ENCODE assay signal across 8 cellular contexts in genomic region chr2:200308421-200309295, GRCh38. TPM values are rescaled to one million over a fixed set of nuclear protein-coding genes. Genes with fewer than 3 reads are reported as not detected.
DNase-seq lines count a peak whose midpoint lies in the region; FAIRE-seq lines count a peak whose summit lies in the region.

No MANE protein-coding gene starts in this region.

- H3K27ac ChIP-seq in urinary bladder (ENCODE audit: low read depth) (peak overlapping the region; percentile 66), small intestine (ENCODE audit: low read depth in 1 of 2, low read length in 1 of 2) (no peak overlapping the region)

- H3K4me3 Mint-ChIP-seq in activated naive CD8-positive, alpha-beta T cell = peak overlapping the region; percentile 84
- no peak overlapping the region for H3K4me3 Mint-ChIP-seq in activated naive CD8-positive, alpha-beta T cell treated with anti-CD3 and anti-CD28 coated beads for 36 hours
- peak overlapping the region; percentile 78 for H3K4me3 Mint-ChIP-seq in activated T-helper 1 cell treated with anti-CD3 and anti-CD28 coated beads, Interleukin-12 subunit alpha, Interleukin-12 subunit beta, Interleukin-2, Interleukin-4 antibody, amounts not matched to agents 30 ng/mL and 10 ng/mL and 1 ng/mL, durations not matched to agents 14 hours and 24 hours and 36 hours

- H3K36me3 ChIP-seq in urinary bladder (ENCODE audit: insufficient read depth) (no peaks in the 10 kb centered on the region), small intestine (ENCODE audit: control insufficient read depth in 2 of 2, insufficient read depth in 2 of 2, low read length in 2 of 2) (no peaks in the 10 kb centered on the region)

- 52% methylated on average over 5 of the region's 5 CpGs for WGBS in urinary bladder
- 52 to 60% (median 56%) methylated on average over 5 of the region's 5 CpGs for WGBS in small intestine, 3 donors

- H3K4me1 ChIP-seq in urinary bladder (ENCODE audit: insufficient read depth) (no peaks in the 10 kb centered on the region), small intestine (ENCODE audit: control insufficient read depth in 2 of 2, insufficient read depth in 1 of 2, low read depth in 1 of 2, low read length in 1 of 2) (no peaks in the 10 kb centered on the region)

- H3K36me3 Mint-ChIP-seq in activated naive CD8-positive, alpha-beta T cell = peaks cover 2% of the 10 kb centered on the region
- no peaks in the 10 kb centered on the region for H3K36me3 Mint-ChIP-seq in activated naive CD8-positive, alpha-beta T cell treated with anti-CD3 and anti-CD28 coated beads for 36 hours
- H3K36me3 Mint-ChIP-seq in activated T-helper 1 cell treated with anti-CD3 and anti-CD28 coated beads, Interleukin-12 subunit alpha, Interleukin-12 subunit beta, Interleukin-2, Interleukin-4 antibody, amounts not matched to agents 30 ng/mL and 10 ng/mL and 1 ng/mL, durations not matched to agents 14 hours and 24 hours and 36 hours (ENCODE audit: low read depth) = peaks cover 4% of the 10 kb centered on the region

- H3K27ac Mint-ChIP-seq in activated naive CD8-positive, alpha-beta T cell = no peak overlapping the region
- H3K27ac Mint-ChIP-seq in activated naive CD8-positive, alpha-beta T cell treated with anti-CD3 and anti-CD28 coated beads for 36 hours = no peak overlapping the region
- H3K27ac Mint-ChIP-seq in activated T-helper 1 cell treated with anti-CD3 and anti-CD28 coated beads, Interleukin-12 subunit alpha, Interleukin-12 subunit beta, Interleukin-2, Interleukin-4 antibody, amounts not matched to agents 30 ng/mL and 10 ng/mL and 1 ng/mL, durations not matched to agents 14 hours and 24 hours and 36 hours = no peak overlapping the region

- H3K27me3 ChIP-seq in small intestine (ENCODE audit: control insufficient read depth in 2 of 2, insufficient read depth in 2 of 2, low read length in 2 of 2) = no peaks in the 10 kb centered on the region

- DNase-seq in activated naive CD8-positive, alpha-beta T cell treated with anti-CD3 and anti-CD28 coated beads for 36 hours = no peak
- no peak for DNase-seq in activated T-helper 1 cell treated with anti-CD3 and anti-CD28 coated beads, Interleukin-12 subunit alpha, Interleukin-12 subunit beta, Interleukin-2, Interleukin-4 antibody, amounts not matched to agents 30 ng/mL and 10 ng/mL and 1 ng/mL, durations not matched to agents 14 hours and 24 hours and 36 hours (ENCODE audit: low spot score)
- DNase-seq in CD1c-positive myeloid dendritic cell (ENCODE audit: extremely low spot score) (no peak), retina (no peak), small intestine (no peak)

- H3K9me3 ChIP-seq in small intestine (ENCODE audit: control insufficient read depth, low read depth) = no peaks in the 10 kb centered on the region

- H3K4me3 ChIP-seq in urinary bladder (ENCODE audit: low read depth, low read length) (peak overlapping the region; percentile 17), small intestine (ENCODE audit: low read depth in 1 of 2, low read length in 2 of 2) (no peak overlapping the region)

- H3K27me3 Mint-ChIP-seq in activated naive CD8-positive, alpha-beta T cell = peaks cover 16% of the 10 kb centered on the region
- H3K27me3 Mint-ChIP-seq in activated naive CD8-positive, alpha-beta T cell treated with anti-CD3 and anti-CD28 coated beads for 36 hours = peaks cover 53% of the 10 kb centered on the region
- H3K27me3 Mint-ChIP-seq in activated T-helper 1 cell treated with anti-CD3 and anti-CD28 coated beads, Interleukin-12 subunit alpha, Interleukin-12 subunit beta, Interleukin-2, Interleukin-4 antibody, amounts not matched to agents 30 ng/mL and 10 ng/mL and 1 ng/mL, durations not matched to agents 14 hours and 24 hours and 36 hours (ENCODE audit: insufficient read depth) = peaks cover 6% of the 10 kb centered on the region

- H3K9me3 Mint-ChIP-seq in activated naive CD8-positive, alpha-beta T cell (ENCODE audit: low read depth) = no peaks in the 10 kb centered on the region
- no peaks in the 10 kb centered on the region for H3K9me3 Mint-ChIP-seq in activated naive CD8-positive, alpha-beta T cell treated with anti-CD3 and anti-CD28 coated beads for 36 hours
- H3K9me3 Mint-ChIP-seq in activated T-helper 1 cell treated with anti-CD3 and anti-CD28 coated beads, Interleukin-12 subunit alpha, Interleukin-12 subunit beta, Interleukin-2, Interleukin-4 antibody, amounts not matched to agents 30 ng/mL and 10 ng/mL and 1 ng/mL, durations not matched to agents 14 hours and 24 hours and 36 hours = no peaks in the 10 kb centered on the region

- intact Hi-C loops in activated T-helper 1 cell treated with anti-CD3 and anti-CD28 coated beads, Interleukin-12 subunit alpha, Interleukin-12 subunit beta, Interleukin-2, Interleukin-4 antibody, amounts not matched to agents 30 ng/mL and 10 ng/mL and 1 ng/mL, durations not matched to agents 14 hours and 24 hours and 36 hours (cut with micrococcal nuclease) = loop anchor here (5.0 to 10.0 kb wide), 5 partner anchors 219 to 1336 kb away; partner anchors contain the start of genes BZW1, SGO2 and TMEM237

- peaks cover 10% of the 10 kb centered on the region for H3K4me1 Mint-ChIP-seq in activated naive CD8-positive, alpha-beta T cell (ENCODE audit: low read depth)
- H3K4me1 Mint-ChIP-seq in activated naive CD8-positive, alpha-beta T cell treated with anti-CD3 and anti-CD28 coated beads for 36 hours = peaks cover 6% of the 10 kb centered on the region
- peaks cover 35% of the 10 kb centered on the region for H3K4me1 Mint-ChIP-seq in activated T-helper 1 cell treated with anti-CD3 and anti-CD28 coated beads, Interleukin-12 subunit alpha, Interleukin-12 subunit beta, Interleukin-2, Interleukin-4 antibody, amounts not matched to agents 30 ng/mL and 10 ng/mL and 1 ng/mL, durations not matched to agents 14 hours and 24 hours and 36 hours (ENCODE audit: low read depth)

- peak; percentile 17 for FAIRE-seq in islet of Langerhans (lab: Jason Lieb, UNC)
- no peak for FAIRE-seq in small intestine (lab: Jason Lieb, UNC)

RNA-seq across cellular contexts. Expression of gene SPATS2L, which starts 2.2 kb away (rescaled TPM):
- 1 to 10 TPM; 8.1 to 9.4 TPM for total RNA-seq in activated naive CD8-positive, alpha-beta T cell treated with anti-CD3 and anti-CD28 coated beads for 36 hours
- total RNA-seq in activated T-helper 1 cell treated with anti-CD3 and anti-CD28 coated beads, Interleukin-12 subunit alpha, Interleukin-12 subunit beta, Interleukin-2, Interleukin-4 antibody, amounts not matched to agents 30 ng/mL and 10 ng/mL and 1 ng/mL, durations not matched to agents 14 hours and 24 hours and 36 hours = 35.1 and 38.0 TPM in 2 replicates
- 128 TPM for total RNA-seq in urinary bladder
- polyA plus RNA-seq in urinary bladder (57.7 TPM), small intestine (100 to 1,000 TPM in 1 of 3 donors, 10 to 100 TPM in 2; 66.7 to 104 (median 92.7) TPM)
